8 cellular contexts compared by ENCODE assay signal in genomic region chr12:108193493-108193892, GRCh38.
"Had no signal": no experiment of that assay in that cellular context is flagged by ENCODE, and none has a peak within 500 bp of the region (broad histone marks: within the 10 kb centered on the region; RNA-seq: fewer than 3 reads in every experiment).

No MANE protein-coding gene starts in this region.

- H3K27ac ChIP-seq: GM23248 had no signal

- H3K36me3 ChIP-seq: HAP-1 had no signal

- H3K9ac ChIP-seq: GM23248 had no signal

- H3K9me3 ChIP-seq: HAP-1 had no signal

- ATAC-seq: HCT116 had no signal

- H3K4me2 ChIP-seq: GM23338 had no signal

- H3K4me3 ChIP-seq: GM23248, GM23338, HAP-1 had no signal

- FAIRE-seq: H54 had no signal

- H3K4me1 ChIP-seq: HAP-1 had no signal

- H2AFZ ChIP-seq: GM23248, GM23338 had no signal

- DNase-seq: GOT3, H9, HFFc6 had no signal
